ENCODE assay signal across 15 cellular contexts in the genomic region with DNA sequence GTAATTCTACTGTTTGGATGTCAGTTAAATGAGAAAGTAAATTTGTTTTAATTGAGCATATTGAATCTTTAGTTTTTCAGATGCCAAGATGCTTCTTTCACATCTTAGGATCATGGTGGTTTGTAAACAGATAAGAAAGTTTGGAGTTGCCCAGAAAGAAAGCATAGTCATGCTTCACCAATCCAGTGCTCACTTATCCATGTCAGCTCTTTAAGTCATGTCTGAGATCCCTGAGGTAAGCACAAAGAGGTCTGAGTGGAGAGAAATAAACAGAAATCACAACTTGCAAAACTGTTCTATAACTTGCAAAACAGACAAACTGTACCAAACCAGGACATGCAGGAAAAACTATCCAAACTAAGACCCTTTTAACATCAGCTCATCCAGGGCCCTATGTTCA.
A peak's percentile ranks its signal among the peaks of the same experiment; 100 is the strongest.
DNase-seq lines count a peak whose midpoint lies in the region; ATAC-seq lines count a peak whose summit lies in the region.
"Had no signal": no experiment of that assay in that cellular context is flagged by ENCODE, and none has a peak within 500 bp of the region (broad histone marks: within the 10 kb centered on the region; RNA-seq: fewer than 3 reads in every experiment).

No MANE protein-coding gene starts in this region.

- no peak overlapping the region for H3K4ac ChIP-seq in mesenchymal stem cell (ENCODE audit: low read depth in 1 of 2, low read length in 2 of 2)

- H3K4me1 ChIP-seq in CD8-positive, alpha-beta memory T cell (ENCODE audit: insufficient read depth, low read length) = no peaks in the 10 kb centered on the region
- H3K4me1 ChIP-seq in mesenchymal stem cell (ENCODE audit: control insufficient read depth, insufficient read depth, low read depth, low read length) = no peaks in the 10 kb centered on the region

- no peak for ATAC-seq in effector memory CD8-positive, alpha-beta T cell (replicated peaks)
- ATAC-seq in stimulated activated naive CD8-positive, alpha-beta T cell treated with anti-CD3 and anti-CD28 coated beads, Interleukin-15, Interleukin-2, amounts not matched to agents 100 U/mL and 50 U/mL, for 24 hours = no peak
- ATAC-seq: Panc1 had no signal

- in situ Hi-C loops in ACHN (cut with HindIII; ENCODE audit: low pct_ligation_motif_present, low pct_unique_long_range_greater_than_20kb, low sequenced_read_pairs) = no loop called here

- POLR2A ChIA-PET in CD8-positive, alpha-beta memory T cell (lab: Charles Lee) = no interaction called here

- H3K18ac ChIP-seq in mesenchymal stem cell (ENCODE audit: low read depth in 1 of 2, low read length in 2 of 2) = no peak overlapping the region

- no peak overlapping the region for H3K9ac ChIP-seq in mesenchymal stem cell (ENCODE audit: low read length)

- no peak overlapping the region for H3K23ac ChIP-seq in mesenchymal stem cell (ENCODE audit: low read length in 2 of 2)

- no peak overlapping the region for H2AK5ac ChIP-seq in mesenchymal stem cell (ENCODE audit: low read length, severe bottlenecking)

- peaks cover 3 to 16% (median 14%) of the 10 kb centered on the region in 3 donors for H3K36me3 Mint-ChIP-seq in CD8-positive, alpha-beta memory T cell
- H3K36me3 Mint-ChIP-seq in effector memory CD8-positive, alpha-beta T cell (ENCODE audit: insufficient read depth) = peaks cover 9% of the 10 kb centered on the region

- H3K9me3 Mint-ChIP-seq in CD8-positive, alpha-beta memory T cell = no peaks in the 10 kb centered on the region
- H3K9me3 Mint-ChIP-seq in effector memory CD8-positive, alpha-beta T cell = no peaks in the 10 kb centered on the region

- CTCF ChIA-PET in CD8-positive, alpha-beta memory T cell (lab: Charles Lee) = interaction anchor here (1.2 to 1.6 kb wide), 2 partner anchors 9 to 26 kb away, joined by 3 to 4 read pairs; no protein-coding TSS in a partner anchor

- no peaks in the 10 kb centered on the region for H3K9me3 ChIP-seq in CD8-positive, alpha-beta memory T cell (ENCODE audit: low read length)
- H3K9me3 ChIP-seq in mesenchymal stem cell (ENCODE audit: control insufficient read depth, low read length) = no peaks in the 10 kb centered on the region

- H4K91ac ChIP-seq in mesenchymal stem cell (ENCODE audit: low read length) = no peak overlapping the region

- H2BK15ac ChIP-seq in mesenchymal stem cell (ENCODE audit: low read depth, poor library complexity, severe bottlenecking) = no peak overlapping the region

- no peak overlapping the region for H3K4me2 ChIP-seq in mesenchymal stem cell (ENCODE audit: low read length, poor library complexity, severe bottlenecking)

- DNase-seq in ACHN = peak; percentile 1
- no peak for DNase-seq in CD8-positive, alpha-beta memory T cell
- DNase-seq in effector memory CD8-positive, alpha-beta T cell = no peak
- no peak for DNase-seq in mesenchymal stem cell
- DNase-seq in stimulated activated naive CD8-positive, alpha-beta T cell treated with anti-CD3 and anti-CD28 coated beads, Interleukin-15, Interleukin-2, amounts not matched to agents 100 U/mL and 50 U/mL, for 24 hours = no peak
- no peak for DNase-seq in RPMI8226
- no peak for DNase-seq in NCI-H1048 (lab: John Stamatoyannopoulos, UW)
- DNase-seq: DMS153, KBM-7, NCI-H1092 treated with DMSO at 0.1 percent for 48 hours, NCI-H1694, NCI-H2171, NCI-H774, SHP77 had no signal

- no peaks in the 10 kb centered on the region for H3K27me3 ChIP-seq in CD8-positive, alpha-beta memory T cell (ENCODE audit: insufficient read depth, low read length, poor library complexity, severe bottlenecking)
- no peaks in the 10 kb centered on the region for H3K27me3 ChIP-seq in mesenchymal stem cell (ENCODE audit: control insufficient read depth in 1 of 2, insufficient read depth in 1 of 2, low read length in 2 of 2)

- H3K14ac ChIP-seq in mesenchymal stem cell (ENCODE audit: low read length in 2 of 2) = no peak overlapping the region

- no peaks in the 10 kb centered on the region for H3K79me1 ChIP-seq in mesenchymal stem cell (replicated peaks; ENCODE audit: low read length, poor library complexity, severe bottlenecking)

- H2AFZ ChIP-seq in mesenchymal stem cell (ENCODE audit: low read depth, low read length) = no peak overlapping the region

- peaks cover 4 to 22% (median 4%) of the 10 kb centered on the region in 3 donors for H3K4me1 Mint-ChIP-seq in CD8-positive, alpha-beta memory T cell
- H3K4me1 Mint-ChIP-seq in effector memory CD8-positive, alpha-beta T cell (ENCODE audit: low read depth in 2 of 2) = peaks cover 4 to 7% of the 10 kb centered on the region in 2 donors

- H3K27me3 Mint-ChIP-seq in CD8-positive, alpha-beta memory T cell = no peaks in the 10 kb centered on the region
- H3K27me3 Mint-ChIP-seq in effector memory CD8-positive, alpha-beta T cell = no peaks in the 10 kb centered on the region

- H2BK5ac ChIP-seq in mesenchymal stem cell (ENCODE audit: low read depth, low read length, poor library complexity, severe bottlenecking) = no peak overlapping the region

- H2BK120ac ChIP-seq in mesenchymal stem cell (ENCODE audit: low read depth, low read length) = no peak overlapping the region

- no peak overlapping the region for H3K27ac ChIP-seq in CD8-positive, alpha-beta memory T cell (ENCODE audit: low read depth, low read length)
- peak overlapping the region; percentile 20 for H3K27ac ChIP-seq in mesenchymal stem cell (ENCODE audit: low read length, poor library complexity, severe bottlenecking)

- H3K36me3 ChIP-seq in CD8-positive, alpha-beta memory T cell (ENCODE audit: insufficient read depth, low read length) = no peaks in the 10 kb centered on the region
- H3K36me3 ChIP-seq in mesenchymal stem cell (ENCODE audit: control insufficient read depth in 1 of 2, insufficient read depth in 2 of 2, low read depth in 1 of 2, low read length in 2 of 2) = peaks cover 0 to 8% of the 10 kb centered on the region in 2 experiments

- H2BK12ac ChIP-seq in mesenchymal stem cell (ENCODE audit: low read length in 2 of 2) = no peak overlapping the region

- no peak overlapping the region for H3K4me3 ChIP-seq in CD8-positive, alpha-beta memory T cell (ENCODE audit: low read length)
- H3K4me3 ChIP-seq in mesenchymal stem cell (ENCODE audit: insufficient read depth in 1 of 2, low read depth in 1 of 2, low read length in 2 of 2) = no peak overlapping the region

- H3K27ac Mint-ChIP-seq in CD8-positive, alpha-beta memory T cell = peak overlapping the region in 6 of 8 donors; percentile 6 to 91 (median 32)
- H3K27ac Mint-ChIP-seq in effector memory CD8-positive, alpha-beta T cell = peak overlapping the region; percentile 9 to 55

- H3K4me3 Mint-ChIP-seq in CD8-positive, alpha-beta memory T cell = no peak overlapping the region
- H3K4me3 Mint-ChIP-seq in effector memory CD8-positive, alpha-beta T cell = no peak overlapping the region

- H4K8ac ChIP-seq in mesenchymal stem cell (ENCODE audit: low read length) = no peak overlapping the region
